29 cellular contexts compared by ENCODE assay signal in genomic region chr6:13935190-13935880, GRCh38. TPM values are rescaled to one million over a fixed set of nuclear protein-coding genes. Genes with fewer than 3 reads are reported as not detected.
"Had no signal": no experiment of that assay in that cellular context is flagged by ENCODE, and none has a peak within 500 bp of the region (broad histone marks: within the 10 kb centered on the region; RNA-seq: fewer than 3 reads in every experiment).

No MANE protein-coding gene starts in this region.

- H3K9me3 Mint-ChIP-seq: activated naive CD4-positive, alpha-beta T cell treated with anti-CD3 and anti-CD28 coated beads, Interleukin-2, amount 50 U/mL, for 72 hours; activated naive CD8-positive, alpha-beta T cell treated with anti-CD3 and anti-CD28 coated beads, Interleukin-2, amount 50 U/mL, for 24 hours; activated T-cell treated with anti-CD3 and anti-CD28 coated beads, Interleukin-2, amount 50 U/mL, for 24 hours; activated T-helper 1 cell treated with anti-CD3 and anti-CD28 coated beads, Interleukin-12 subunit alpha, Interleukin-12 subunit beta, Interleukin-2, Interleukin-4 antibody, amounts not matched to agents 30 ng/mL and 10 ng/mL and 1 ng/mL, durations not matched to agents 14 hours and 24 hours and 36 hours had no signal

- H3K27me3 ChIP-seq: ascending aorta, body of pancreas, Peyer's patch, SJCRH30 had no signal

- H3K36me3 ChIP-seq: ascending aorta, Peyer's patch, SJCRH30, WERI-Rb-1 had no signal

- ATAC-seq: activated CD8-positive, alpha-beta memory T cell treated with anti-CD3 and anti-CD28 coated beads, Interleukin-2, amount 10 ng/mL, durations not matched to agents 7 days and 5 days; activated naive CD4-positive, alpha-beta T cell treated with anti-CD3 and anti-CD28 coated beads, Interleukin-2, amount 50 U/mL, for 72 hours; activated naive CD8-positive, alpha-beta T cell treated with anti-CD3 and anti-CD28 coated beads, Interleukin-2, amount 50 U/mL, for 24 hours; body of pancreas had no signal

- DNase-seq: activated CD4-positive, alpha-beta T cell treated with anti-CD3 and anti-CD28 coated beads for 48 hours; activated CD4-positive, alpha-beta T cell treated with anti-CD3 and anti-CD28 coated beads, Interleukin-2, amount 50 U/mL, for 48 hours; activated CD4-positive, CD25-positive, alpha-beta regulatory T cell treated with anti-CD3 and anti-CD28 coated beads, Interleukin-2, amount 50 U/mL, for 72 hours; activated CD8-positive, alpha-beta memory T cell treated with anti-CD3 and anti-CD28 coated beads, Interleukin-2, amount 10 ng/mL, durations not matched to agents 7 days and 5 days; activated effector memory CD4-positive, alpha-beta T cell treated with anti-CD3 and anti-CD28 coated beads, Interleukin-2, amount 50 U/mL, for 16 hours; activated naive CD4-positive, alpha-beta T cell treated with Interleukin-2 at 50 U/mL for 16 hours; activated naive CD8-positive, alpha-beta T cell treated with anti-CD3 and anti-CD28 coated beads, Interleukin-2, amount 50 U/mL, for 24 hours; activated T-cell treated with anti-CD3 and anti-CD28 coated beads, Interleukin-2, amount 50 U/mL, for 24 hours; amniotic stem cell; body of pancreas; central memory CD4-positive, alpha-beta T cell; Karpas-422; MM.1S; NCI-H1105 treated with DMSO at 0.1 percent for 48 hours; NCI-H1436 treated with DMSO at 0.1 percent for 48 hours; NCI-H187; NCI-H2081; NCI-H446; NCI-H524; Peyer's patch; Right ventricle myocardium superior; SJCRH30; T1000; WERI-Rb-1 had no signal

- H3K27ac Mint-ChIP-seq: activated CD8-positive, alpha-beta memory T cell treated with anti-CD3 and anti-CD28 coated beads, Interleukin-2, amount 10 ng/mL, durations not matched to agents 7 days and 5 days; activated naive CD4-positive, alpha-beta T cell treated with anti-CD3 and anti-CD28 coated beads, Interleukin-2, amount 50 U/mL, for 72 hours; activated naive CD8-positive, alpha-beta T cell treated with anti-CD3 and anti-CD28 coated beads, Interleukin-2, amount 50 U/mL, for 24 hours; activated T-cell treated with anti-CD3 and anti-CD28 coated beads, Interleukin-2, amount 50 U/mL, for 24 hours; activated T-helper 1 cell treated with anti-CD3 and anti-CD28 coated beads, Interleukin-12 subunit alpha, Interleukin-12 subunit beta, Interleukin-2, Interleukin-4 antibody, amounts not matched to agents 30 ng/mL and 10 ng/mL and 1 ng/mL, durations not matched to agents 14 hours and 24 hours and 36 hours had no signal

- H3K4me1 Mint-ChIP-seq: activated CD8-positive, alpha-beta memory T cell treated with anti-CD3 and anti-CD28 coated beads, Interleukin-2, amount 10 ng/mL, durations not matched to agents 7 days and 5 days had no signal

- H3K4me3 Mint-ChIP-seq: activated CD8-positive, alpha-beta memory T cell treated with anti-CD3 and anti-CD28 coated beads, Interleukin-2, amount 10 ng/mL, durations not matched to agents 7 days and 5 days; activated naive CD8-positive, alpha-beta T cell treated with anti-CD3 and anti-CD28 coated beads, Interleukin-2, amount 50 U/mL, for 24 hours; activated T-cell treated with anti-CD3 and anti-CD28 coated beads, Interleukin-2, amount 50 U/mL, for 24 hours; activated T-helper 1 cell treated with anti-CD3 and anti-CD28 coated beads, Interleukin-12 subunit alpha, Interleukin-12 subunit beta, Interleukin-2, Interleukin-4 antibody, amounts not matched to agents 30 ng/mL and 10 ng/mL and 1 ng/mL, durations not matched to agents 14 hours and 24 hours and 36 hours had no signal

- H3K9me3 ChIP-seq: body of pancreas, Peyer's patch, SJCRH30 had no signal

- H3K4me1 ChIP-seq: ascending aorta, body of pancreas, Peyer's patch, SJCRH30 had no signal

- H3K4me3 ChIP-seq: ascending aorta, body of pancreas, Peyer's patch, SJCRH30 had no signal

- H3K36me3 Mint-ChIP-seq: activated CD8-positive, alpha-beta memory T cell treated with anti-CD3 and anti-CD28 coated beads, Interleukin-2, amount 10 ng/mL, durations not matched to agents 7 days and 5 days; activated naive CD4-positive, alpha-beta T cell treated with anti-CD3 and anti-CD28 coated beads, Interleukin-2, amount 50 U/mL, for 72 hours had no signal

- H3K27ac ChIP-seq: ascending aorta, body of pancreas, Peyer's patch, RWPE1, SJCRH30, WERI-Rb-1 had no signal

RNA-seq across cellular contexts. Expression of gene RNF182, which starts 10.6 kb away (rescaled TPM):
- total RNA-seq: activated CD8-positive, alpha-beta memory T cell treated with anti-CD3 and anti-CD28 coated beads, Interleukin-2, amount 10 ng/mL, durations not matched to agents 7 days and 5 days; activated naive CD4-positive, alpha-beta T cell treated with anti-CD3 and anti-CD28 coated beads, Interleukin-2, amount 50 U/mL, for 72 hours; activated T-helper 1 cell treated with anti-CD3 and anti-CD28 coated beads, Interleukin-12 subunit alpha, Interleukin-12 subunit beta, Interleukin-2, Interleukin-4 antibody, amounts not matched to agents 30 ng/mL and 10 ng/mL and 1 ng/mL, durations not matched to agents 14 hours and 24 hours and 36 hours; bronchial epithelial cell; Peyer's patch; Right ventricle myocardium superior had no signal
